In the genomic region with DNA sequence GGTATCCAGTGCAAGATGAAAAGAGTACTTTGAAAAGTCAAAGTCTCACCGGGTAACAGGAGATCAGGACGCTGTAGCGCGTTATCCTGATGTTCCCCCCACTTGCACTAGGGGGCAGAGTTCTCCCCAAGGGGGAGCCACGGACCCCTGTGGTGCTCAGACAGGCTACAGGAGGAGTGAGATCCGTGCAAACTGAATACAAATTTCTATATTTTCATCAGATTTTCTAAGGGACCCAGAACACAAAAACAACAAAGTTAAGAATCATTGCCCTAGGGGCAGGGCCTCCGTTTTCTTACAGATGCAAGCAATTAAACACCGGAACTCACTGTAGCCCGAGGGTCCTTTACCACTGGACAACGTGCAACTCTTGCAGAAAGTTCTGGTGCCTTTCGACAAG, we compare ENCODE assay signal across 9 cellular contexts. TPM values are rescaled to one million over a fixed set of nuclear protein-coding genes. Genes with fewer than 3 reads are reported as not detected.
A peak's percentile ranks its signal among the peaks of the same experiment; 100 is the strongest.
DNase-seq lines count a peak whose midpoint lies in the region; ATAC-seq, FAIRE-seq and TF ChIP-seq lines count a peak whose summit lies in the region.
"Had no signal": no experiment of that assay in that cellular context is flagged by ENCODE, and none has a peak within 500 bp of the region (broad histone marks: within the 10 kb centered on the region; RNA-seq: fewer than 3 reads in every experiment).

No MANE protein-coding gene starts in this region.

- H3K4me3 ChIP-seq in ectodermal cell (ENCODE audit: insufficient read depth, low read depth, low read length) (peak overlapping the region; percentile 90), mucosa of descending colon (peak overlapping the region; percentile 12)

- FAIRE-seq in urothelium cell line (lab: Jason Lieb, UNC), result no peak
- FAIRE-seq: A204.1 had no signal

- H3K36me3 ChIP-seq in ectodermal cell (ENCODE audit: control insufficient read depth, insufficient read depth, low read length) (no peaks in the 10 kb centered on the region), mucosa of descending colon (ENCODE audit: low read depth) (no peaks in the 10 kb centered on the region)

- intact Hi-C loops in mucosa of descending colon (cut with DNase I, micrococcal nuclease), result loop anchor here in 1 of 2 donors (10.0 kb wide), 1 partner anchor 251 kb away; no protein-coding TSS in a partner anchor

- peaks cover 43% of the 10 kb centered on the region for H3K27me3 ChIP-seq in ectodermal cell (ENCODE audit: control insufficient read depth, insufficient read depth, low read length, poor library complexity, severe bottlenecking)

- DNase-seq in DMS 273 (lab: John Stamatoyannopoulos, UW; ENCODE audit: unreplicated experiment) (peak; percentile 77), DMS 273 treated with DMSO at 0.1 percent for 48 hours (lab: John Stamatoyannopoulos, UW) (no peak), HS-27A (ENCODE audit: low read depth) (peak; percentile 62), SK-MEL-5 (ENCODE audit: low read depth, low spot score) (peak; percentile 93), mucosa of descending colon (peak in 2 of 3 donors; percentile 80 to 83), urothelium cell line (ENCODE audit: low spot score) (peak; percentile 72)

- peak; percentile 70 for TF ChIP-seq CTCF in mucosa of descending colon (IDR thresholded peaks at IDR 0.05)

- peaks cover 27% of the 10 kb centered on the region for H3K4me1 ChIP-seq in ectodermal cell (ENCODE audit: control insufficient read depth, insufficient read depth, low read length)
- peaks cover 26% of the 10 kb centered on the region for H3K4me1 ChIP-seq in mucosa of descending colon (ENCODE audit: low read depth)

- in situ Hi-C loops in SK-MEL-5 (cut with HindIII; ENCODE audit: low pct_unique_long_range_greater_than_20kb, low sequenced_read_pairs), result loop anchor here (25.0 kb wide), 1 partner anchor 253 kb away; no protein-coding TSS in a partner anchor

- no peak overlapping the region for H3K27ac ChIP-seq in ectodermal cell (ENCODE audit: insufficient read depth, low read depth, low read length, poor library complexity, severe bottlenecking)

- H3K9me3 ChIP-seq in ectodermal cell (ENCODE audit: control insufficient read depth, low read length) (no peaks in the 10 kb centered on the region), mucosa of descending colon (no peaks in the 10 kb centered on the region)

- ATAC-seq in GM21381 (IDR thresholded peaks at IDR 0.05; ENCODE audit: unreplicated experiment), result peak; percentile 45
- peak; percentile 43 for ATAC-seq in mucosa of descending colon

- 5 to 7% methylated on average over 10 to 11 of the region's 11 CpGs for WGBS in ectodermal cell, 2 experiments

RNA-seq across cellular contexts. Expression of gene MYO10, which starts 2.0 kb away (rescaled TPM):
- 161 and 191 TPM in 2 replicates for total RNA-seq in SK-MEL-5 (2014; rRNA removed; shearing (Covaris generic))
- polyA plus RNA-seq in SK-MEL-5 (2015; cell fraction: cytosol; rRNA removed), result 117 and 156 TPM in 2 replicates
- polyA plus RNA-seq in SK-MEL-5 (2015; cell fraction: nucleus; rRNA removed), result 66.9 and 85.6 TPM in 2 replicates
- 84.3 TPM for polyA plus RNA-seq in ectodermal cell (2013, experiment 1 of 4)
- 96.7 TPM for polyA plus RNA-seq in ectodermal cell (2013, experiment 2 of 4)
- polyA plus RNA-seq in ectodermal cell (2013, experiment 3 of 4), result 65.1 TPM
- 73.8 TPM for polyA plus RNA-seq in ectodermal cell (2013, experiment 4 of 4)
- 10 to 100 TPM; 29.4 to 87.8 (median 61.3) TPM for total RNA-seq in mucosa of descending colon
